In the genomic region with DNA sequence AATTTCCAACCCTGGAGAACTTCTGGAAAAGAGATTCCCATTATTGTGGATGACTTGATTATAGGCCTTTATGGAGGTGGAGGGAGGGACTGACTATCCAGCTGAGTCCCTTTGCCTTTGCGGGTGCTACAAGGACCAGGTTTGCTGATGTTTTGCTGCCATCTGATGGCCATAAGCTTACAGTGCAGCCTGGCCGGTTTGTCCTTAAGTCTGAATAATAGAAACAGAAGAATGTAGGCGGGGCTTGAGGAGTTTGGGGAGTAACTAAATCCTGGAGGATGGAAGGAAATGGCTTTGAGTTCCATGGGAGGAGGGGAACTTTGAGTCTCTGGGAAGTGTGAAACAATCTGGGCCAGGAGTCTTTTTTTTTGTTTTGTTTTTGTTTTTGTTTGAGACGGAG, we compare ENCODE assay signal across 8 cellular contexts. TPM values are rescaled to one million over a fixed set of nuclear protein-coding genes. Genes with fewer than 3 reads are reported as not detected.
DNase-seq lines count a peak whose midpoint lies in the region; ATAC-seq and TF ChIP-seq lines count a peak whose summit lies in the region.

No MANE protein-coding gene starts in this region.

- peak; percentile 92 for DNase-seq in CD1c-positive myeloid dendritic cell (ENCODE audit: extremely low spot score)
- DNase-seq in HS-5 (ENCODE audit: low read depth), result peak; percentile 87
- peak; percentile 80 for DNase-seq in NOMO-1 treated with DMSO at 0.1 percent for 48 hours (lab: John Stamatoyannopoulos, UW; ENCODE audit: unreplicated experiment)
- peak; percentile 31 to 44 for DNase-seq in activated CD8-positive, alpha-beta memory T cell treated with anti-CD3 and anti-CD28 coated beads for 4 hours (ENCODE audit: low read depth in 2 of 2)
- peak; percentile 80 for DNase-seq in endothelial cell (ENCODE audit: low spot score)
- DNase-seq in middle frontal gyrus (ENCODE audit: extremely low spot score, low spot score), result peak; percentile 80
- DNase-seq in stimulated activated CD8-positive, alpha-beta memory T cell treated with anti-CD3 and anti-CD28 coated beads, Interleukin-7, amount 100 ng/mL, for 4 hours (ENCODE audit: low read depth in 2 of 2), result peak; percentile 38 to 43

- no peaks in the 10 kb centered on the region for H3K36me3 Mint-ChIP-seq in endothelial cell (ENCODE audit: low read depth, unreplicated experiment)

- peak; percentile 86 for ATAC-seq in GM19395 (IDR thresholded peaks at IDR 0.05; ENCODE audit: unreplicated experiment)

- no peak overlapping the region for H3K27ac Mint-ChIP-seq in endothelial cell (ENCODE audit: unreplicated experiment)

- peak; percentile 81 for TF ChIP-seq CTCF in endothelial cell (IDR thresholded peaks at IDR 0.05; ENCODE audit: unreplicated experiment)

- H3K4me3 Mint-ChIP-seq in endothelial cell (ENCODE audit: unreplicated experiment), result peak overlapping the region; percentile 49

- no peaks in the 10 kb centered on the region for H3K9me3 Mint-ChIP-seq in endothelial cell (ENCODE audit: unreplicated experiment)

- H3K4me1 Mint-ChIP-seq in endothelial cell (ENCODE audit: unreplicated experiment), result peaks cover 3% of the 10 kb centered on the region

- H3K27me3 Mint-ChIP-seq in endothelial cell (ENCODE audit: unreplicated experiment), result peaks cover 1% of the 10 kb centered on the region

RNA-seq across cellular contexts. Expression of a gene that starts 55.7 kb away (rescaled TPM):
- 1.5 TPM for total RNA-seq in endothelial cell (ENCODE audit: unreplicated experiment)

Comparison
In these comparisons a context has a peak if more than half of its experiments do, and no peak if none do; other contexts are left out.
1. Peak in every context shown above with its lines: DNase-seq and ATAC-seq.
2. DNase-seq: peak in every context shown above with its lines; median percentile 92 in CD1c-positive myeloid dendritic cell; 87 in HS-5; 80 in NOMO-1 treated with DMSO at 0.1 percent for 48 hours; 80 in endothelial cell; 80 in middle frontal gyrus; 40 in stimulated activated CD8-positive, alpha-beta memory T cell treated with anti-CD3 and anti-CD28 coated beads, Interleukin-7, amount 100 ng/mL, for 4 hours; 38 in activated CD8-positive, alpha-beta memory T cell treated with anti-CD3 and anti-CD28 coated beads for 4 hours.